In the genomic region with DNA sequence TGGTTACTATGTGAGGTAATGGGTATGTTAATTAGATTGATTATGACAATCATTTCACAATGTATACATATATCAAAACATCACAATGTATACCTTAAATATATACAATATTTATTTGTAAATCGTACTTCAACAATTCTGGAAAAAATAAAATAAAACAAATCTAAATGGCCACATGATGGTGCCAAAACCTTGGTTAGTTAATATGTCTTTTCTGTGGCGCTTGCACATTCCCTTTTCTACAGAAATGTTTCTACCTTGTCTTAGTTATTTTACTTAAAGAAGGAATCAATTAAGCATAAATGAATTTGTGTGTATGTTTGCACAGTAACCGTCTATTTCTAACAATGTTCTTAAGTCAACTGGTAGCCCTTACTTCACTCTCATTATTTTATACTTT, we compare ENCODE assay signal across 15 cellular contexts. TPM values are rescaled to one million over a fixed set of nuclear protein-coding genes. Genes with fewer than 3 reads are reported as not detected.
DNase-seq lines count a peak whose midpoint lies in the region; ATAC-seq and TF ChIP-seq lines count a peak whose summit lies in the region.
"Had no signal": no experiment of that assay in that cellular context is flagged by ENCODE, and none has a peak within 500 bp of the region (broad histone marks: within the 10 kb centered on the region; RNA-seq: fewer than 3 reads in every experiment).

No MANE protein-coding gene starts in this region.

- H3K9me3 Mint-ChIP-seq in HFFc6: no peaks in the 10 kb centered on the region
- no peaks in the 10 kb centered on the region for H3K9me3 Mint-ChIP-seq in mesothelial cell of epicardium
- H3K9me3 Mint-ChIP-seq: activated naive CD4-positive, alpha-beta T cell treated with anti-CD3 and anti-CD28 coated beads, Interleukin-2, amount 50 U/mL, for 24 hours had no signal

- TF ChIP-seq CTCF in 22Rv1 (IDR thresholded peaks at IDR 0.05) (0 out of 2 replicates have a peak, but pooled peaks have one; percentile 20), HFFc6 (IDR thresholded peaks at IDR 0.05) (peak; percentile 58; the same call in 1 of the 2 replicates), mesothelial cell of epicardium (IDR thresholded peaks at IDR 0.05; ENCODE audit: unreplicated experiment) (no peak)

- ATAC-seq in GM21447 (IDR thresholded peaks at IDR 0.05; ENCODE audit: unreplicated experiment) (no peak), GM19328 (IDR thresholded peaks at IDR 0.05; ENCODE audit: unreplicated experiment) (no peak), HG03045 (IDR thresholded peaks at IDR 0.05; ENCODE audit: unreplicated experiment) (no peak)

- no peak overlapping the region for H3K27ac ChIP-seq in 22Rv1
- H3K27ac ChIP-seq: right atrium auricular region, tibial artery had no signal

- H3K4me3 Mint-ChIP-seq in HFFc6 (no peak overlapping the region), mesothelial cell of epicardium (no peak overlapping the region)
- H3K4me3 Mint-ChIP-seq: activated CD4-positive, alpha-beta memory T cell treated with anti-CD3 and anti-CD28 coated beads for 36 hours; activated naive CD4-positive, alpha-beta T cell treated with anti-CD3 and anti-CD28 coated beads, Interleukin-2, amount 50 U/mL, for 24 hours had no signal

- H3K4me1 Mint-ChIP-seq in HFFc6 (ENCODE audit: low read depth) (no peaks in the 10 kb centered on the region), mesothelial cell of epicardium (no peaks in the 10 kb centered on the region)
- H3K4me1 Mint-ChIP-seq: activated naive CD4-positive, alpha-beta T cell treated with anti-CD3 and anti-CD28 coated beads, Interleukin-2, amount 50 U/mL, for 24 hours had no signal

- no peaks in the 10 kb centered on the region; the same call in 1 of the 2 replicates for H3K27me3 Mint-ChIP-seq in HFFc6 (ENCODE audit: insufficient read depth)
- H3K27me3 Mint-ChIP-seq in mesothelial cell of epicardium (ENCODE audit: low read depth): no peaks in the 10 kb centered on the region
- H3K27me3 Mint-ChIP-seq: activated CD4-positive, alpha-beta memory T cell treated with anti-CD3 and anti-CD28 coated beads for 36 hours; activated naive CD4-positive, alpha-beta T cell treated with anti-CD3 and anti-CD28 coated beads, Interleukin-2, amount 50 U/mL, for 24 hours had no signal

- DNase-seq in HFFc6 (no peak), astrocyte of the hippocampus (ENCODE audit: low read depth, low spot score) (peak; percentile 18), kidney glomerular epithelial cell (lab: John Stamatoyannopoulos, UW) (peak; percentile 17), mesothelial cell of epicardium (ENCODE audit: low spot score in 2 of 2, unreplicated experiment in 2 of 2) (no peak)
- DNase-seq: activated CD4-positive, alpha-beta memory T cell treated with anti-CD3 and anti-CD28 coated beads for 36 hours; head of caudate nucleus; NCI-H1436 treated with DMSO at 0.1 percent for 48 hours; T-helper 2 cell; tibial artery had no signal

- H3K36me3 Mint-ChIP-seq in HFFc6 (ENCODE audit: low read depth) (no peaks in the 10 kb centered on the region), mesothelial cell of epicardium (peaks cover 2% of the 10 kb centered on the region)
- H3K36me3 Mint-ChIP-seq: activated naive CD4-positive, alpha-beta T cell treated with anti-CD3 and anti-CD28 coated beads, Interleukin-2, amount 50 U/mL, for 24 hours had no signal

- H3K27ac Mint-ChIP-seq in HFFc6: no peak overlapping the region
- no peak overlapping the region for H3K27ac Mint-ChIP-seq in mesothelial cell of epicardium
- H3K27ac Mint-ChIP-seq: activated CD4-positive, alpha-beta memory T cell treated with anti-CD3 and anti-CD28 coated beads for 36 hours; activated naive CD4-positive, alpha-beta T cell treated with anti-CD3 and anti-CD28 coated beads, Interleukin-2, amount 50 U/mL, for 24 hours had no signal

RNA-seq across cellular contexts. Expression of gene OXSM, which starts 53.4 kb away (rescaled TPM):
- 10 to 100 TPM in 2 of 6 experiments, 1 to 10 TPM in 4; 6.5 to 12.2 (median 7.8) TPM for total RNA-seq in HFFc6 (2021; fragmentation: NEBNext Ultra II Directional; extraction: Animal tissue kit (Norgen Biotek cat#: 25700))
- total RNA-seq in mesothelial cell of epicardium: 10.2 to 12.8 TPM (median 10.4 TPM) in 3 replicates

Comparison
In these comparisons a context has a peak if more than half of its experiments do, and no peak if none do; other contexts are left out.
1. DNase-seq: peak in astrocyte of the hippocampus (single experiment) and kidney glomerular epithelial cell (single experiment); none in HFFc6 (single experiment) and mesothelial cell of epicardium (0 of 2).